ENCODE assay signal across 29 cellular contexts in the genomic region with DNA sequence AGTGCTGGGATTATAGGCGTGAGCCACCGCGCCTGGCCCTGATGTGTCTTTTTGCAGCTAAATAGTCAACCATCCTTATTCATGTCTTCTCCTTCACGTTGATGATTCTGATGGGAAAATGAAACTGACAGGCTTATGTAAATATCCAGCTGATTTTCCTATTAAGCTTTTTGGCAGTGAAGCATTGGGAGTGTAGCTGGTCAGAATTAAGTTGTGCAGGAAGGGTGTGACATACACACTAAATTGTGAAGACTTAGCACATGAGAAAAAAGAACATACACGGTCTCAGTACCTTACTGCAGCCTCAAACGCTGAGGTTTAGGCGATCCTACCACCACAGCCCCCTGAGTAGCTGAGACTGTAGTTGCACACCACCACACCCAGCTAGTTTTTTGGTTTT.
"Had no signal": no experiment of that assay in that cellular context is flagged by ENCODE, and none has a peak within 500 bp of the region (broad histone marks: within the 10 kb centered on the region; RNA-seq: fewer than 3 reads in every experiment).

No MANE protein-coding gene starts in this region.

- H3K4me1 Mint-ChIP-seq: natural killer cell; neural progenitor cell; stimulated activated naive CD8-positive, alpha-beta T cell treated with anti-CD3 and anti-CD28 coated beads, Interleukin-15, amount 100 ng/mL, for 72 hours had no signal

- H3K27me3 ChIP-seq: neural progenitor cell, ovary, right lobe of liver, sigmoid colon, suprapubic skin, testis, tibial artery, transverse colon, upper lobe of right lung, uterus had no signal

- H3K27me3 Mint-ChIP-seq: progenitor cell of endocrine pancreas; stimulated activated naive CD8-positive, alpha-beta T cell treated with anti-CD3 and anti-CD28 coated beads, Interleukin-15, amount 100 ng/mL, for 72 hours; type B pancreatic cell had no signal

- H3K27ac Mint-ChIP-seq: natural killer cell; nephron; neural progenitor cell; progenitor cell of endocrine pancreas; stimulated activated effector memory CD8-positive, alpha-beta T cell treated with anti-CD3 and anti-CD28 coated beads, Interleukin-12 subunit alpha, Interleukin-12 subunit beta, amount 100 ng/mL, for 72 hours; stimulated activated naive CD8-positive, alpha-beta T cell treated with anti-CD3 and anti-CD28 coated beads, Interleukin-15, amount 100 ng/mL, for 72 hours; type B pancreatic cell had no signal

- ATAC-seq: natural killer cell; psoas muscle; right cardiac atrium; right lobe of liver; stimulated activated effector memory CD8-positive, alpha-beta T cell treated with anti-CD3 and anti-CD28 coated beads, Interleukin-12 subunit alpha, Interleukin-12 subunit beta, amount 100 ng/mL, for 72 hours; stimulated activated naive CD8-positive, alpha-beta T cell treated with anti-CD3 and anti-CD28 coated beads, Interleukin-15, amount 100 ng/mL, for 72 hours; stimulated activated naive CD8-positive, alpha-beta T cell treated with anti-CD3 and anti-CD28 coated beads, Interleukin-15, Interleukin-2, amounts not matched to agents 100 U/mL and 50 U/mL, for 24 hours; upper lobe of right lung had no signal

- H3K27ac ChIP-seq: neural progenitor cell, ovary, parathyroid adenoma, psoas muscle, right lobe of liver, sigmoid colon, suprapubic skin, testis, tibial artery, transverse colon, upper lobe of right lung, uterus had no signal

- H3K9me3 Mint-ChIP-seq: natural killer cell; nephron; stimulated activated effector memory CD8-positive, alpha-beta T cell treated with anti-CD3 and anti-CD28 coated beads, Interleukin-12 subunit alpha, Interleukin-12 subunit beta, amount 100 ng/mL, for 72 hours; stimulated activated naive CD8-positive, alpha-beta T cell treated with anti-CD3 and anti-CD28 coated beads, Interleukin-15, amount 100 ng/mL, for 72 hours; type B pancreatic cell had no signal

- FAIRE-seq: small intestine had no signal

- H3K4me1 ChIP-seq: neural progenitor cell, parathyroid adenoma, psoas muscle, sigmoid colon, suprapubic skin, testis, tibial artery, transverse colon, upper lobe of right lung, uterus had no signal

- H2AFZ ChIP-seq: neural progenitor cell, parathyroid adenoma had no signal

- H3K9ac ChIP-seq: neural progenitor cell, parathyroid adenoma had no signal

- H3K9me3 ChIP-seq: ovary, psoas muscle, right lobe of liver, suprapubic skin, testis, tibial artery, transverse colon, upper lobe of right lung, uterus had no signal

- H3K36me3 Mint-ChIP-seq: stimulated activated effector memory CD8-positive, alpha-beta T cell treated with anti-CD3 and anti-CD28 coated beads, Interleukin-12 subunit alpha, Interleukin-12 subunit beta, amount 100 ng/mL, for 72 hours had no signal

- H3K4me2 ChIP-seq: neural progenitor cell had no signal

- H3K36me3 ChIP-seq: ovary, uterus had no signal

- H3K4me3 Mint-ChIP-seq: natural killer cell; nephron; neural progenitor cell; stimulated activated effector memory CD8-positive, alpha-beta T cell treated with anti-CD3 and anti-CD28 coated beads, Interleukin-12 subunit alpha, Interleukin-12 subunit beta, amount 100 ng/mL, for 72 hours; stimulated activated naive CD8-positive, alpha-beta T cell treated with anti-CD3 and anti-CD28 coated beads, Interleukin-15, amount 100 ng/mL, for 72 hours; type B pancreatic cell had no signal

- H3K79me2 ChIP-seq: parathyroid adenoma had no signal

- H3K4me3 ChIP-seq: neural progenitor cell, ovary, psoas muscle, right lobe of liver, sigmoid colon, suprapubic skin, testis, tibial artery, transverse colon, upper lobe of right lung, uterus had no signal

- DNase-seq: natural killer cell; occipital lobe; ovary; posterior cingulate gyrus; psoas muscle; right cardiac atrium; right lobe of liver; sigmoid colon; small intestine; stimulated activated CD4-positive, alpha-beta T cell treated with anti-CD3 and anti-CD28 coated beads, Interleukin-15, amount 100 ng/mL, for 24 hours; stimulated activated CD4-positive, alpha-beta T cell treated with anti-CD3 and anti-CD28 coated beads, Interleukin-2, amount 100 ng/mL, for 24 hours; stimulated activated CD4-positive, alpha-beta T cell treated with anti-CD3 and anti-CD28 coated beads, Interleukin-2, amount 100 ng/mL, for 48 hours; stimulated activated CD4-positive, alpha-beta T cell treated with anti-CD3 and anti-CD28 coated beads, Interleukin-4, amount 100 ng/mL, for 24 hours; stimulated activated naive CD4-positive, alpha-beta T cell; stimulated activated naive CD8-positive, alpha-beta T cell treated with anti-CD3 and anti-CD28 coated beads, Interleukin-15, amount 100 ng/mL, for 72 hours; stimulated activated naive CD8-positive, alpha-beta T cell treated with anti-CD3 and anti-CD28 coated beads, Interleukin-15, Interleukin-2, amounts not matched to agents 100 U/mL and 50 U/mL, for 24 hours; substantia nigra; testis; tibial artery; transverse colon; upper lobe of right lung; uterus had no signal
